13 cellular contexts compared by ENCODE assay signal in genomic region chr10:95332666-95333249, GRCh38.
"Had no signal": no experiment of that assay in that cellular context is flagged by ENCODE, and none has a peak within 500 bp of the region (broad histone marks: within the 10 kb centered on the region; RNA-seq: fewer than 3 reads in every experiment).

No MANE protein-coding gene starts in this region.

- H3K27ac ChIP-seq: neutrophil had no signal

- DNase-seq: activated CD4-positive, alpha-beta T cell treated with anti-CD3 and anti-CD28 coated beads, Interleukin-2, amount 50 U/mL, for 4 hours; activated CD4-positive, CD25-positive, alpha-beta regulatory T cell treated with anti-CD3 and anti-CD28 coated beads, Interleukin-2, amount 50 U/mL, for 72 hours; activated effector memory CD4-positive, alpha-beta T cell treated with Interleukin-2 at 50 U/mL for 16 hours; activated naive CD8-positive, alpha-beta T cell treated with anti-CD3 and anti-CD28 coated beads for 36 hours; activated T-cell treated with anti-CD3 and anti-CD28 coated beads, Interleukin-2, amount 50 U/mL, for 1 hour; lower lobe of right lung; naive B cell; stimulated activated CD4-positive, alpha-beta T cell treated with anti-CD3 and anti-CD28 coated beads, Interleukin-12 subunit alpha, Interleukin-12 subunit beta, amount 100 ng/mL, for 4 hours; stimulated activated naive CD4-positive, alpha-beta T cell; SW 1271 had no signal

- H3K4me3 Mint-ChIP-seq: activated naive CD8-positive, alpha-beta T cell treated with anti-CD3 and anti-CD28 coated beads for 36 hours; naive B cell; T-helper 2 cell treated with Interferon-gamma antibody and Interleukin-4, amounts not matched to agents 5 μg/mL and 100 μg/mL, for 36 hours had no signal

- H3K9me3 Mint-ChIP-seq: activated naive CD8-positive, alpha-beta T cell treated with anti-CD3 and anti-CD28 coated beads for 36 hours; naive B cell; T-helper 2 cell treated with Interferon-gamma antibody and Interleukin-4, amounts not matched to agents 5 μg/mL and 100 μg/mL, for 36 hours had no signal

- H3K27ac Mint-ChIP-seq: activated naive CD8-positive, alpha-beta T cell treated with anti-CD3 and anti-CD28 coated beads for 36 hours; T-helper 2 cell treated with Interferon-gamma antibody and Interleukin-4, amounts not matched to agents 5 μg/mL and 100 μg/mL, for 36 hours had no signal

- H3K27me3 Mint-ChIP-seq: activated naive CD8-positive, alpha-beta T cell treated with anti-CD3 and anti-CD28 coated beads for 36 hours; naive B cell had no signal

- H3K4me3 ChIP-seq: breast epithelium, lower lobe of right lung had no signal

- H3K36me3 Mint-ChIP-seq: activated naive CD8-positive, alpha-beta T cell treated with anti-CD3 and anti-CD28 coated beads for 36 hours; naive B cell had no signal

- H3K27me3 ChIP-seq: breast epithelium, neutrophil had no signal

- H3K36me3 ChIP-seq: breast epithelium, lower lobe of right lung, neutrophil had no signal

- H3K9me3 ChIP-seq: breast epithelium, lower lobe of right lung, neutrophil had no signal

- H3K4me1 Mint-ChIP-seq: activated naive CD8-positive, alpha-beta T cell treated with anti-CD3 and anti-CD28 coated beads for 36 hours; naive B cell had no signal

- ATAC-seq: lower lobe of right lung had no signal
